Comparison of ENCODE assay signal across 8 cellular contexts in the genomic region with DNA sequence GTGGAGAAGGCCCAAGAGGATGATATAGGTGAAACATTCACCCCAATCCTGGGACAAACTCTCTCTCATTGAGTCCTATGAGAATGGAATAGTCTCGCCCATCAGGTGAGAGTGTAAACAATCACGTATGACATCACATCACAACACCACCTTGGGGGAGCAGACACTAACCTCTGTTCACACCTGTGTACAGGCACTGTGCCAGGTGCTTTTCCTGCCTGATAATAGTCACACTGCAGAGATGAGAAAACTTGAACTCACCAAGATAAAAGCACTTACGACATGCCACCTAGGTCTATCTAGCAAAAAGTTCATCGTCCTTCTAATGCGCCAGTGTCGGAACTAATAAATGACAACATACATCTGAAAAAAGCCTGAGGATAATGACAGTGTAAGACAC.
DNase-seq lines count a peak whose midpoint lies in the region; ATAC-seq, FAIRE-seq and TF ChIP-seq lines count a peak whose summit lies in the region.
"Had no signal": no experiment of that assay in that cellular context is flagged by ENCODE, and none has a peak within 500 bp of the region (broad histone marks: within the 10 kb centered on the region; RNA-seq: fewer than 3 reads in every experiment).

No MANE protein-coding gene starts in this region.

- H3K36me3 ChIP-seq in PC-3 (ENCODE audit: low read depth, low read length) (peaks cover 18% of the 10 kb centered on the region; the same call in 1 of the 2 replicates), tibial nerve (no peaks in the 10 kb centered on the region)

- H3K27me3 ChIP-seq in PC-3 (ENCODE audit: low read length) (no peaks in the 10 kb centered on the region), tibial nerve (no peaks in the 10 kb centered on the region)
- H3K27me3 ChIP-seq: MG63 had no signal

- no peak overlapping the region for H2AFZ ChIP-seq in PC-3 (ENCODE audit: low read length)

- peak overlapping the region; percentile 90 to 98 for H3K27ac Mint-ChIP-seq in natural killer cell

- no TSS peak for BruUV-seq in PC-3 (replicated peaks; lab: Mats Ljungman, UMichigan)

- H3K4me1 ChIP-seq in PC-3 (ENCODE audit: insufficient read depth, low read length) (peaks cover 60% of the 10 kb centered on the region), tibial nerve (peaks cover 0 to 21% (median 5%) of the 10 kb centered on the region in 4 donors)

- H3K27me3 Mint-ChIP-seq in natural killer cell (ENCODE audit: low read depth in 2 of 2), result no peaks in the 10 kb centered on the region

- 93 to 96% methylated on average over 6 of the region's 6 CpGs for WGBS in tibial nerve, 2 donors

- ATAC-seq in PC-3 (no peak), natural killer cell (peak; percentile 11 to 45 (median 39)), GM21786 (IDR thresholded peaks at IDR 0.05; ENCODE audit: unreplicated experiment) (no peak)

- peak overlapping the region; percentile 90 for H3K4me3 Mint-ChIP-seq in natural killer cell

- TF ChIP-seq EP300 in tibial nerve (IDR thresholded peaks at IDR 0.05), result no peak

- DNase-seq in DMS53 (lab: John Stamatoyannopoulos, UW) (peak; percentile 66), PC-3 (no peak), natural killer cell (no peak), tibial nerve (ENCODE audit: low spot score in 2 of 2) (no peak), GM19239 (ENCODE audit: insufficient read length, low spot score) (no peak)
- DNase-seq in activated naive CD4-positive, alpha-beta T cell treated with anti-CD3 and anti-CD28 coated beads, Interleukin-2, amount 50 U/mL, for 16 hours, result peak; percentile 64
- DNase-seq: MG63 had no signal

- peaks cover 87% of the 10 kb centered on the region for H3K79me2 ChIP-seq in PC-3 (ENCODE audit: low read length)

- CTCF ChIA-PET in PC-3 (lab: Charles Lee), result no interaction called here

- H3K9me3 ChIP-seq in PC-3 (ENCODE audit: low read length) (no peaks in the 10 kb centered on the region), tibial nerve (no peaks in the 10 kb centered on the region)
- H3K9me3 ChIP-seq: MG63 had no signal

- H4K20me1 ChIP-seq in PC-3 (ENCODE audit: low read length), result no peaks in the 10 kb centered on the region

- no peaks in the 10 kb centered on the region for H3K36me3 Mint-ChIP-seq in natural killer cell

- peak overlapping the region; percentile 98 for H3K27ac ChIP-seq in PC-3 (ENCODE audit: low read length)
- H3K27ac ChIP-seq in tibial nerve, result peak overlapping the region in 1 of 4 donors; percentile 27

- no peaks in the 10 kb centered on the region for H3F3A ChIP-seq in PC-3 (ENCODE audit: low read length, unreplicated experiment)

- no peaks in the 10 kb centered on the region for H3K9me2 ChIP-seq in PC-3 (replicated peaks; ENCODE audit: low read length)

- peaks cover 79% of the 10 kb centered on the region in 2 donors for H3K4me1 Mint-ChIP-seq in natural killer cell

- intact Hi-C loops in PC-3 (cut with micrococcal nuclease), result loop anchor here (5.0 kb wide), 1 partner anchor 40 kb away; no protein-coding TSS in a partner anchor
- intact Hi-C loops in natural killer cell (cut with micrococcal nuclease), result loop anchor here (5.0 kb wide), 2 partner anchors 35 to 60 kb away; no protein-coding TSS in a partner anchor

- peak overlapping the region; percentile 64; the same call in 1 of the 2 replicates for H3K4me2 ChIP-seq in PC-3 (ENCODE audit: low read length)

- FAIRE-seq in GM19239 (lab: Jason Lieb, UNC), result no peak

- H3K9ac ChIP-seq in PC-3 (ENCODE audit: low read length), result peak overlapping the region; percentile 83

- POLR2A ChIA-PET in PC-3 (lab: Charles Lee; ENCODE audit: unreplicated experiment), result no interaction called here

- H3K9me3 Mint-ChIP-seq in natural killer cell, result no peaks in the 10 kb centered on the region

- TF ChIP-seq CTCF in PC-3 (conservative IDR thresholded peaks at IDR 0.05; ENCODE audit: low read depth, low read length) (no peak), natural killer cell (IDR thresholded peaks at IDR 0.05) (no peak), tibial nerve (IDR thresholded peaks at IDR 0.05) (no peak)

- no peak overlapping the region for H3K4me3 ChIP-seq in PC-3 (ENCODE audit: low read length)
- H3K4me3 ChIP-seq in tibial nerve, result no peak overlapping the region
- H3K4me3 ChIP-seq: MG63 had no signal

- TF ChIP-seq POLR2A in tibial nerve (IDR thresholded peaks at IDR 0.05), result no peak

Comparison
In these comparisons a context has a peak if more than half of its experiments do, and no peak if none do; other contexts are left out.
1. DNase-seq: peak in DMS53 (single experiment) and activated naive CD4-positive, alpha-beta T cell treated with anti-CD3 and anti-CD28 coated beads, Interleukin-2, amount 50 U/mL, for 16 hours (single experiment); none in PC-3 (single experiment), natural killer cell (single experiment), tibial nerve (0 of 2) and GM19239 (single experiment).
2. ATAC-seq: peak in natural killer cell (3 of 3); none in PC-3 (single experiment) and GM21786 (single experiment).